In the genomic region with DNA sequence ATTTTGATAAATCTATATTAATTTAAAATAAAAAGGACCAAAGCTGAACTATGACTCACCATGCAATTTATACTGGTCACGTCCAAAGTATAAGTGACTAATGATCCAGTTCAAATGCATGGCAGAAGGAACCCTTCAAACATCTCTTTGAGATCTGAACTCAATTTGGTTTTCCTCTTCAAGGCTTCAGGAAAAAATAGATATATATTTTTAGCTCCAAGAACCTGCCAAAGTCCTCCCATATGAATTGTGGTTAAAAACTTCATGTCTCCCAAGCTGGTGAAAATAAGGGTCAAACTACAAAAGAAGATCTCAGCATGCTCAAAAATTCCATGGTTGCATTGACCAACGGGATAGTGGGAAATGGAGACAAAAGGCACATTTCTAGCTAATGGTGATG, we compare ENCODE assay signal across 28 cellular contexts. TPM values are rescaled to one million over a fixed set of nuclear protein-coding genes. Genes with fewer than 3 reads are reported as not detected.
"Had no signal": no experiment of that assay in that cellular context is flagged by ENCODE, and none has a peak within 500 bp of the region (broad histone marks: within the 10 kb centered on the region; RNA-seq: fewer than 3 reads in every experiment).

No MANE protein-coding gene starts in this region.

- ATAC-seq: activated CD4-positive, alpha-beta T cell treated with anti-CD3 and anti-CD28 coated beads for 36 hours; activated naive CD8-positive, alpha-beta T cell treated with anti-CD3 and anti-CD28 coated beads, Interleukin-2, amount 50 U/mL, for 24 hours; Panc1 had no signal

- H3K4me1 Mint-ChIP-seq: activated CD4-positive, alpha-beta T cell treated with anti-CD3 and anti-CD28 coated beads for 36 hours; activated naive CD4-positive, alpha-beta T cell treated with anti-CD3 and anti-CD28 coated beads, Interleukin-2, amount 10 ng/mL, durations not matched to agents 7 days and 5 days; activated naive CD8-positive, alpha-beta T cell treated with anti-CD3 and anti-CD28 coated beads, Interleukin-2, amount 50 U/mL, for 24 hours; central memory CD8-positive, alpha-beta T cell had no signal

- H3K9me3 ChIP-seq: SJSA1, SK-N-SH had no signal

- H3K36me3 Mint-ChIP-seq: activated CD4-positive, alpha-beta memory T cell treated with anti-CD3 and anti-CD28 coated beads for 36 hours; activated naive CD4-positive, alpha-beta T cell treated with anti-CD3 and anti-CD28 coated beads, Interleukin-2, amount 10 ng/mL, durations not matched to agents 7 days and 5 days; activated naive CD8-positive, alpha-beta T cell had no signal

- H3K36me3 ChIP-seq: cardiac muscle cell, SJSA1 had no signal

- H3K9ac ChIP-seq: SK-N-SH had no signal

- DNase-seq: activated CD4-positive, alpha-beta memory T cell treated with anti-CD3 and anti-CD28 coated beads for 36 hours; activated CD4-positive, alpha-beta T cell treated with anti-CD3 and anti-CD28 coated beads for 36 hours; activated CD4-positive, alpha-beta T cell treated with anti-CD3 and anti-CD28 coated beads, Interleukin-2, amount 50 U/mL, for 1 hour; activated CD8-positive, alpha-beta memory T cell treated with anti-CD3 and anti-CD28 coated beads, Interleukin-2, amount 50 U/mL, for 48 hours; activated effector memory CD4-positive, alpha-beta T cell treated with Interleukin-2 at 50 U/mL for 16 hours; activated naive CD4-positive, alpha-beta T cell treated with anti-CD3 and anti-CD28 coated beads, Interleukin-2, amount 10 ng/mL, durations not matched to agents 7 days and 5 days; activated naive CD8-positive, alpha-beta T cell treated with anti-CD3 and anti-CD28 coated beads, Interleukin-2, amount 50 U/mL, for 24 hours; activated T-cell treated with anti-CD3 and anti-CD28 coated beads, Interleukin-2, amount 50 U/mL, for 48 hours; anterior cingulate cortex; NCI-H1105; NCI-H1417 treated with DMSO at 0.1 percent for 48 hours; NCI-H187 treated with DMSO at 0.1 percent for 48 hours; NCI-H2081; NCI-H2171 treated with DMSO at 0.1 percent for 48 hours; NCI-H2227 treated with DMSO at 0.1 percent for 48 hours; NCI-H446; NCI-H510A treated with DMSO at 0.1 percent for 48 hours; RPMI8226; SHP77 treated with DMSO at 0.1 percent for 48 hours; SK-N-SH had no signal

- FAIRE-seq: TTC549 had no signal

- H3K27ac ChIP-seq: cardiac muscle cell, SJSA1 had no signal

- H3K27me3 ChIP-seq: cardiac muscle cell, SJSA1 had no signal

- H3K4me3 Mint-ChIP-seq: activated CD4-positive, alpha-beta memory T cell treated with anti-CD3 and anti-CD28 coated beads for 36 hours; activated CD4-positive, alpha-beta T cell treated with anti-CD3 and anti-CD28 coated beads for 36 hours; activated naive CD4-positive, alpha-beta T cell treated with anti-CD3 and anti-CD28 coated beads, Interleukin-2, amount 10 ng/mL, durations not matched to agents 7 days and 5 days; activated naive CD8-positive, alpha-beta T cell; activated naive CD8-positive, alpha-beta T cell treated with anti-CD3 and anti-CD28 coated beads, Interleukin-2, amount 50 U/mL, for 24 hours; central memory CD8-positive, alpha-beta T cell; T-helper 1 cell treated with Interleukin-12 subunit alpha and Interleukin-12 subunit beta and Interleukin-4 antibody, amounts not matched to agents 30 μg/mL and 1 μg/mL, for 36 hours; T-helper 2 cell treated with Interferon-gamma antibody and Interleukin-4, amounts not matched to agents 5 μg/mL and 100 μg/mL, for 36 hours had no signal

- H3K27ac Mint-ChIP-seq: activated CD4-positive, alpha-beta memory T cell treated with anti-CD3 and anti-CD28 coated beads for 36 hours; activated CD4-positive, alpha-beta T cell treated with anti-CD3 and anti-CD28 coated beads for 36 hours; activated naive CD4-positive, alpha-beta T cell treated with anti-CD3 and anti-CD28 coated beads, Interleukin-2, amount 10 ng/mL, durations not matched to agents 7 days and 5 days; activated naive CD8-positive, alpha-beta T cell; activated naive CD8-positive, alpha-beta T cell treated with anti-CD3 and anti-CD28 coated beads, Interleukin-2, amount 50 U/mL, for 24 hours; T-helper 1 cell treated with Interleukin-12 subunit alpha and Interleukin-12 subunit beta and Interleukin-4 antibody, amounts not matched to agents 30 μg/mL and 1 μg/mL, for 36 hours; T-helper 2 cell treated with Interferon-gamma antibody and Interleukin-4, amounts not matched to agents 5 μg/mL and 100 μg/mL, for 36 hours had no signal

- H3K27me3 Mint-ChIP-seq: activated CD4-positive, alpha-beta memory T cell treated with anti-CD3 and anti-CD28 coated beads for 36 hours; activated CD4-positive, alpha-beta T cell treated with anti-CD3 and anti-CD28 coated beads for 36 hours; activated naive CD4-positive, alpha-beta T cell treated with anti-CD3 and anti-CD28 coated beads, Interleukin-2, amount 10 ng/mL, durations not matched to agents 7 days and 5 days; activated naive CD8-positive, alpha-beta T cell; activated naive CD8-positive, alpha-beta T cell treated with anti-CD3 and anti-CD28 coated beads, Interleukin-2, amount 50 U/mL, for 24 hours; central memory CD8-positive, alpha-beta T cell had no signal

- H3K4me3 ChIP-seq: cardiac muscle cell, SJSA1 had no signal

- H3K4me2 ChIP-seq: SK-N-SH had no signal

RNA-seq across cellular contexts. Expression of a gene that starts 34.6 kb away (rescaled TPM):
- total RNA-seq: activated CD4-positive, alpha-beta memory T cell treated with anti-CD3 and anti-CD28 coated beads for 36 hours; activated CD4-positive, alpha-beta T cell treated with anti-CD3 and anti-CD28 coated beads for 36 hours had no signal
